13 cellular contexts compared by ENCODE assay signal in genomic region chr5:157547909-157548512, GRCh38. TPM values are rescaled to one million over a fixed set of nuclear protein-coding genes. Genes with fewer than 3 reads are reported as not detected.
DNase-seq lines count a peak whose midpoint lies in the region; ATAC-seq and TF ChIP-seq lines count a peak whose summit lies in the region.
"Had no signal": no experiment of that assay in that cellular context is flagged by ENCODE, and none has a peak within 500 bp of the region (broad histone marks: within the 10 kb centered on the region; RNA-seq: fewer than 3 reads in every experiment).

No MANE protein-coding gene starts in this region.

- H3K4me1 ChIP-seq in left ventricle myocardium inferior (peaks cover 77% of the 10 kb centered on the region), stomach (peaks cover 28 to 81% (median 55%) of the 10 kb centered on the region in 4 donors)

- peak overlapping the region; percentile 50 for H3K27ac Mint-ChIP-seq in activated T-cell treated with anti-CD3 and anti-CD28 coated beads, Interleukin-2, amount 50 U/mL, for 72 hours
- H3K27ac Mint-ChIP-seq in T-helper 17 cell, result peak overlapping the region; percentile 98

- intact Hi-C loops in left ventricle myocardium inferior (cut with micrococcal nuclease) (no loop called here), stomach (cut with DNase I; ENCODE audit: low total_unique reads) (no loop called here)

- H3K27me3 ChIP-seq in left ventricle myocardium inferior (ENCODE audit: low read depth) (no peaks in the 10 kb centered on the region), stomach (no peaks in the 10 kb centered on the region)

- H3K4me3 ChIP-seq in left ventricle myocardium inferior (no peak overlapping the region), stomach (no peak overlapping the region)

- no peak for TF ChIP-seq EP300 in stomach (IDR thresholded peaks at IDR 0.05)

- no peak for ATAC-seq in activated T-cell treated with anti-CD3 and anti-CD28 coated beads, Interleukin-2, amount 50 U/mL, for 72 hours (replicated peaks in 1 of 2)
- no peak for ATAC-seq in T-helper 17 cell
- ATAC-seq in GM21447 (IDR thresholded peaks at IDR 0.05; ENCODE audit: unreplicated experiment), result no peak

- no peaks in the 10 kb centered on the region for H3K9me3 ChIP-seq in T-helper 17 cell (ENCODE audit: control insufficient read depth, low read length, poor library complexity, severe bottlenecking)
- no peaks in the 10 kb centered on the region for H3K9me3 ChIP-seq in left ventricle myocardium inferior (replicated peaks)
- H3K9me3 ChIP-seq in stomach, result no peaks in the 10 kb centered on the region

- H3K4me3 Mint-ChIP-seq in activated T-cell treated with anti-CD3 and anti-CD28 coated beads, Interleukin-2, amount 50 U/mL, for 72 hours, result peak overlapping the region; percentile 1 to 66
- peak overlapping the region; percentile 85 for H3K4me3 Mint-ChIP-seq in T-helper 17 cell

- WGBS in stomach, 5 donors, result 60 to 75% (median 69%) methylated on average over 3 of the region's 3 CpGs

- no peaks in the 10 kb centered on the region for H3K27me3 Mint-ChIP-seq in activated T-cell treated with anti-CD3 and anti-CD28 coated beads, Interleukin-2, amount 50 U/mL, for 72 hours (ENCODE audit: low read depth)
- no peaks in the 10 kb centered on the region for H3K27me3 Mint-ChIP-seq in T-helper 17 cell
- H3K27me3 Mint-ChIP-seq: naive thymus-derived CD4-positive, alpha-beta T cell had no signal

- H3K36me3 Mint-ChIP-seq in activated T-cell treated with anti-CD3 and anti-CD28 coated beads, Interleukin-2, amount 50 U/mL, for 72 hours (ENCODE audit: insufficient read depth in 2 of 2), result peaks cover 13 to 16% of the 10 kb centered on the region in 2 donors
- H3K36me3 Mint-ChIP-seq in T-helper 17 cell (ENCODE audit: low read depth), result peaks cover 18% of the 10 kb centered on the region

- TF ChIP-seq POLR2A in stomach (IDR thresholded peaks at IDR 0.05), result no peak

- H3K9me3 Mint-ChIP-seq in activated T-cell treated with anti-CD3 and anti-CD28 coated beads, Interleukin-2, amount 50 U/mL, for 72 hours, result no peaks in the 10 kb centered on the region

- TF ChIP-seq CTCF in left ventricle myocardium inferior (IDR thresholded peaks at IDR 0.05; ENCODE audit: borderline replicate concordance) (no peak), stomach (IDR thresholded peaks at IDR 0.05) (no peak)

- H3K27ac ChIP-seq in left ventricle myocardium inferior (replicated peaks) (peak overlapping the region; percentile 68), stomach (peak overlapping the region in 4 of 5 donors; percentile 76 to 86 (median 84))

- H3K36me3 ChIP-seq in left ventricle myocardium inferior, result no peaks in the 10 kb centered on the region
- no peaks in the 10 kb centered on the region for H3K36me3 ChIP-seq in stomach

- DNase-seq in activated T-cell treated with anti-CD3 and anti-CD28 coated beads, Interleukin-2, amount 50 U/mL, for 72 hours, result no peak
- DNase-seq in activated T-cell treated with anti-CD3 and anti-CD28 coated beads, Interleukin-2, amount 50 U/mL, for 1 hour, result no peak
- no peak for DNase-seq in T-helper 17 cell
- DNase-seq in left ventricle myocardium inferior, result no peak
- no peak for DNase-seq in stomach
- DNase-seq in activated CD4-positive, CD25-positive, alpha-beta regulatory T cell (lab: John Stamatoyannopoulos, UW), result no peak
- DNase-seq in stimulated activated naive CD4-positive, alpha-beta T cell (lab: John Stamatoyannopoulos, UW), result no peak
- DNase-seq: hippocampal formation; MV-4-11; naive thymus-derived CD4-positive, alpha-beta T cell; NCI-H524; SW 1271 had no signal

- peaks cover 76% of the 10 kb centered on the region for H3K4me1 Mint-ChIP-seq in activated T-cell treated with anti-CD3 and anti-CD28 coated beads, Interleukin-2, amount 50 U/mL, for 72 hours (ENCODE audit: low read depth)
- peaks cover 79% of the 10 kb centered on the region for H3K4me1 Mint-ChIP-seq in T-helper 17 cell

RNA-seq across cellular contexts. Expression of gene ADAM19, which starts 27.6 kb away (rescaled TPM):
- 100 to 1,000 TPM in 1 of 2 donors, 10 to 100 TPM in 1; 50.2 to 127 TPM for total RNA-seq in activated T-cell treated with anti-CD3 and anti-CD28 coated beads, Interleukin-2, amount 50 U/mL, for 72 hours
- total RNA-seq in T-helper 17 cell (100 to 1,000 TPM; 130 to 140 TPM), left ventricle myocardium inferior (17.7 TPM), stomach (10 to 100 TPM in 3 of 5 donors, 1 to 10 TPM in 2; 1.2 to 42.8 (median 13.3) TPM)
- 1 to 10 TPM; 3.3 to 4.1 (median 3.4) TPM for polyA plus RNA-seq in stomach
